ENCODE assay signal across 1 cellular context in the genomic region with DNA sequence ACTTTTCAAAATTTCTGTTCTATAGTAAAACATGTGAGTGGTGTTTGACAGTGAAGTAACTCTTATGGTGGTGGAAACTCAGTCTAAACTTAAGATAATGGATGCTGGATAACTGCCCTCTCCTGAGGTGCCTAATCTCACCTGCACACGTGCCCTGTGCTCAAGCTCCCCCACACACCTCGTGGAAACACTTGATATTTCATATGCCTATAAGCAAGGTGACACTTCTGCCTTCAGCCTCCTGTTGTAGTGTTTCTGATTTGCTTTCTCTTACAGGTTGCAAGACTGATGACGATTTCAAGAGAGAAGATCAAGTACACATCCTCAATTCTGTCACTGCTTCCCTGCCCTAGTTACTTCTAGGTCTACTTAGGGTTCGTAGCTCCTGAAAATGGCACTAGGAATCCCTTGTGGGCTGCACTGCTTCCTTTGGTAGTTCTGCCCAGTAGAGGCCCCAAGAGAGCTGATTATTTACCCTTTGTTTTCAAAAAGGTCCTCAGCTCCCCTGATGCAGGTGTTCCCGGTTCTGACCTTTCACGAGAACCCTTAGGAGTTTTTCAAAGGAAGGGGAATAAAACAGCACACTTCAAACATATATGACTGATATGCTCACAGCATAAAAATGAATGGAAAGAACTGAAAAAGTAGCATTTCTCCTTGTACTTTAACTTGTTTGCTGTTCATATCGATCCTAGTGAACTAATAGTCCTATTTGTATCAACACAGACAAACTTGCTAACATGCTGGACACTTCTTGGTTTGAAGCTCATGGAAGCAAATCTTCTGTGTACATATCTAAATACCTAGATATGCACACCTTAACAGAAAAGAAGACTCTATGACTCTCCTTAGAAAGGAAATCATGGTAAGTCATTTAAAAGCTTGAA.
TF ChIP-seq lines count a peak whose summit lies in the region.

No MANE protein-coding gene starts in this region.

TF ChIP-seq in HepG2, 621 proteins besides CTCF, POLR2A, EP300 and RAD21 (continued from another document):
- TF ChIP-seq, protein P1, sequence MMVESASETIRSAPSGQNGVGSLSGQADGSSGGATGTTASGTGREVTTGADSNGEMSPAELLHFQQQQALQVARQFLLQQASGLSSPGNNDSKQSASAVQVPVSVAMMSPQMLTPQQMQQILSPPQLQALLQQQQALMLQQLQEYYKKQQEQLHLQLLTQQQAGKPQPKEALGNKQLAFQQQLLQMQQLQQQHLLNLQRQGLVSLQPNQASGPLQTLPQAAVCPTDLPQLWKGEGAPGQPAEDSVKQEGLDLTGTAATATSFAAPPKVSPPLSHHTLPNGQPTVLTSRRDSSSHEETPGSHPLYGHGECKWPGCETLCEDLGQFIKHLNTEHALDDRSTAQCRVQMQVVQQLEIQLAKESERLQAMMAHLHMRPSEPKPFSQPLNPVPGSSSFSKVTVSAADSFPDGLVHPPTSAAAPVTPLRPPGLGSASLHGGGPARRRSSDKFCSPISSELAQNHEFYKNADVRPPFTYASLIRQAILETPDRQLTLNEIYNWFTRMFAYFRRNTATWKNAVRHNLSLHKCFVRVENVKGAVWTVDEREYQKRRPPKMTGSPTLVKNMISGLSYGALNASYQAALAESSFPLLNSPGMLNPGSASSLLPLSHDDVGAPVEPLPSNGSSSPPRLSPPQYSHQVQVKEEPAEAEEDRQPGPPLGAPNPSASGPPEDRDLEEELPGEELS (CRISPR knock-in tag; IDR thresholded peaks at IDR 0.05): 0 out of 2 replicates have a peak, but pooled peaks have one; percentile 26
- TF ChIP-seq, protein P2, sequence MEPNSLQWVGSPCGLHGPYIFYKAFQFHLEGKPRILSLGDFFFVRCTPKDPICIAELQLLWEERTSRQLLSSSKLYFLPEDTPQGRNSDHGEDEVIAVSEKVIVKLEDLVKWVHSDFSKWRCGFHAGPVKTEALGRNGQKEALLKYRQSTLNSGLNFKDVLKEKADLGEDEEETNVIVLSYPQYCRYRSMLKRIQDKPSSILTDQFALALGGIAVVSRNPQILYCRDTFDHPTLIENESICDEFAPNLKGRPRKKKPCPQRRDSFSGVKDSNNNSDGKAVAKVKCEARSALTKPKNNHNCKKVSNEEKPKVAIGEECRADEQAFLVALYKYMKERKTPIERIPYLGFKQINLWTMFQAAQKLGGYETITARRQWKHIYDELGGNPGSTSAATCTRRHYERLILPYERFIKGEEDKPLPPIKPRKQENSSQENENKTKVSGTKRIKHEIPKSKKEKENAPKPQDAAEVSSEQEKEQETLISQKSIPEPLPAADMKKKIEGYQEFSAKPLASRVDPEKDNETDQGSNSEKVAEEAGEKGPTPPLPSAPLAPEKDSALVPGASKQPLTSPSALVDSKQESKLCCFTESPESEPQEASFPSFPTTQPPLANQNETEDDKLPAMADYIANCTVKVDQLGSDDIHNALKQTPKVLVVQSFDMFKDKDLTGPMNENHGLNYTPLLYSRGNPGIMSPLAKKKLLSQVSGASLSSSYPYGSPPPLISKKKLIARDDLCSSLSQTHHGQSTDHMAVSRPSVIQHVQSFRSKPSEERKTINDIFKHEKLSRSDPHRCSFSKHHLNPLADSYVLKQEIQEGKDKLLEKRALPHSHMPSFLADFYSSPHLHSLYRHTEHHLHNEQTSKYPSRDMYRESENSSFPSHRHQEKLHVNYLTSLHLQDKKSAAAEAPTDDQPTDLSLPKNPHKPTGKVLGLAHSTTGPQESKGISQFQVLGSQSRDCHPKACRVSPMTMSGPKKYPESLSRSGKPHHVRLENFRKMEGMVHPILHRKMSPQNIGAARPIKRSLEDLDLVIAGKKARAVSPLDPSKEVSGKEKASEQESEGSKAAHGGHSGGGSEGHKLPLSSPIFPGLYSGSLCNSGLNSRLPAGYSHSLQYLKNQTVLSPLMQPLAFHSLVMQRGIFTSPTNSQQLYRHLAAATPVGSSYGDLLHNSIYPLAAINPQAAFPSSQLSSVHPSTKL (CRISPR knock-in tag; IDR thresholded peaks at IDR 0.05): peak; percentile 56
- TF ChIP-seq RCOR2 (CRISPR knock-in tag; IDR thresholded peaks at IDR 0.05) (no peak), RARA (CRISPR knock-in tag; IDR thresholded peaks at IDR 0.05) (peak; percentile 31; the same call in 1 of the 2 replicates), ONECUT2 (CRISPR knock-in tag; IDR thresholded peaks at IDR 0.05) (peak; percentile 81), BCL6 (CRISPR knock-in tag; IDR thresholded peaks at IDR 0.05) (0 out of 2 replicates have a peak, but pooled peaks have one; percentile 50), POGZ (CRISPR knock-in tag; IDR thresholded peaks at IDR 0.05) (peak; percentile 53; the same call in 1 of the 2 replicates)
- TF ChIP-seq, protein P3, sequence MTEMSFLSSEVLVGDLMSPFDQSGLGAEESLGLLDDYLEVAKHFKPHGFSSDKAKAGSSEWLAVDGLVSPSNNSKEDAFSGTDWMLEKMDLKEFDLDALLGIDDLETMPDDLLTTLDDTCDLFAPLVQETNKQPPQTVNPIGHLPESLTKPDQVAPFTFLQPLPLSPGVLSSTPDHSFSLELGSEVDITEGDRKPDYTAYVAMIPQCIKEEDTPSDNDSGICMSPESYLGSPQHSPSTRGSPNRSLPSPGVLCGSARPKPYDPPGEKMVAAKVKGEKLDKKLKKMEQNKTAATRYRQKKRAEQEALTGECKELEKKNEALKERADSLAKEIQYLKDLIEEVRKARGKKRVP (CRISPR knock-in tag; IDR thresholded peaks at IDR 0.05): 0 out of 4 replicates have a peak, but pooled peaks of 1 of the 2 experiments have one; percentile 17
